9 cellular contexts compared by ENCODE assay signal in genomic region chr7:51187941-51188340, GRCh38.
DNase-seq lines count a peak whose midpoint lies in the region; ATAC-seq and TF ChIP-seq lines count a peak whose summit lies in the region.
"Had no signal": no experiment of that assay in that cellular context is flagged by ENCODE, and none has a peak within 500 bp of the region (broad histone marks: within the 10 kb centered on the region; RNA-seq: fewer than 3 reads in every experiment).

No MANE protein-coding gene starts in this region.

- H3K4me3 ChIP-seq in epithelial cell of proximal tubule (ENCODE audit: low read depth, low read length), result no peak overlapping the region

- DNase-seq in Daoy (ENCODE audit: low read depth), result peak; percentile 64
- peak; percentile 60 for DNase-seq in NCI-H524 treated with DMSO at 0.1 percent for 48 hours (lab: John Stamatoyannopoulos, UW)
- DNase-seq in epithelial cell of proximal tubule (ENCODE audit: low read depth), result no peak
- peak; percentile 28 for DNase-seq in occipital lobe (lab: John Stamatoyannopoulos, UW)
- DNase-seq in activated T-cell treated with anti-CD3 and anti-CD28 coated beads, Interleukin-2, amount 50 U/mL, for 1 hour, result no peak
- DNase-seq in activated CD8-positive, alpha-beta memory T cell treated with anti-CD3 and anti-CD28 coated beads, Interleukin-2, amount 50 U/mL, for 48 hours, result no peak
- no peak for DNase-seq in NCI-H2081 (lab: John Stamatoyannopoulos, UW)
- DNase-seq: IMR-90 had no signal

- peak; percentile 35 for TF ChIP-seq CTCF in epithelial cell of proximal tubule (conservative IDR thresholded peaks at IDR 0.05; ENCODE audit: low read depth, low read length)

- ATAC-seq in GM19455 (IDR thresholded peaks at IDR 0.05; ENCODE audit: unreplicated experiment), result no peak

Comparison
In these comparisons a context has a peak if more than half of its experiments do, and no peak if none do; other contexts are left out.
1. DNase-seq: peak in Daoy (single experiment), NCI-H524 treated with DMSO at 0.1 percent for 48 hours (single experiment) and occipital lobe (single experiment); none in epithelial cell of proximal tubule (single experiment), activated T-cell treated with anti-CD3 and anti-CD28 coated beads, Interleukin-2, amount 50 U/mL, for 1 hour (single experiment), activated CD8-positive, alpha-beta memory T cell treated with anti-CD3 and anti-CD28 coated beads, Interleukin-2, amount 50 U/mL, for 48 hours (single experiment) and NCI-H2081 (0 of 2).